ENCODE assay signal across 36 cellular contexts in the genomic region with DNA sequence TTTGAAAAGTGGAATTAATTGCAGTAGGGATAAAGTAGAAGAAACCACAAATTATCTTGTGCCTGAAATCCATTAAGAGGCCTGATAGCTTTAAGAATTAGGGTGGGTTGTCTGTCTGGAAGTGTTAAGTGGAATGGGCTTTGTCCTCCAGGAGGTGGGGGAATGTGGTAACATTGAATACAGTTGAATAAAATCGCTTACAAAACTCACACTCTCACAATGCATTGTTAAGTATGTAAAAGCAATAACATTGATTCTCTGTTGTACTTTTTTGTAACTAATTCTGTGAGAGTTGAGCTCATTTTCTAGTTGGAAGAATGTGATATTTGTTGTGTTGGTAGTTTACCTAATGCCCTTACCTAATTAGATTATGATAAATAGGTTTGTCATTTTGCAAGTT. TPM values are rescaled to one million over a fixed set of nuclear protein-coding genes. Genes with fewer than 3 reads are reported as not detected.
DNase-seq lines count a peak whose midpoint lies in the region; ATAC-seq, FAIRE-seq and TF ChIP-seq lines count a peak whose summit lies in the region.
"Had no signal": no experiment of that assay in that cellular context is flagged by ENCODE, and none has a peak within 500 bp of the region (broad histone marks: within the 10 kb centered on the region; RNA-seq: fewer than 3 reads in every experiment).

No MANE protein-coding gene starts in this region.

- H3K36me3 ChIP-seq in HepG2 (replicated peaks in 1 of 2; ENCODE audit: control insufficient read depth in 1 of 2, insufficient read depth in 2 of 2, low read length in 2 of 2) = peaks cover 16 to 62% of the 10 kb centered on the region in 2 experiments
- peaks cover 12 to 89% (median 40%) of the 10 kb centered on the region in 4 donors for H3K36me3 ChIP-seq in right lobe of liver
- peaks cover 29% of the 10 kb centered on the region for H3K36me3 ChIP-seq in OCI-LY3 (replicated peaks; ENCODE audit: low read depth, low read length)
- peaks cover 76% of the 10 kb centered on the region for H3K36me3 ChIP-seq in K562 (ENCODE audit: control insufficient read depth, insufficient read depth, low read length)
- peaks cover 0 to 78% (median 7%) of the 10 kb centered on the region in 3 donors for H3K36me3 ChIP-seq in Peyer's patch

- no peak overlapping the region for H3K9ac ChIP-seq in HepG2 (ENCODE audit: insufficient read depth, low read depth, low read length)
- no peak overlapping the region for H3K9ac ChIP-seq in OCI-LY3 (ENCODE audit: low read length)
- no peak overlapping the region for H3K9ac ChIP-seq in K562 (ENCODE audit: insufficient read depth in 1 of 2, low read depth in 2 of 2, low read length in 2 of 2)

- DNase-seq in HepG2 (ENCODE audit: low spot score) (no peak), right lobe of liver (no peak), K562 (ENCODE audit: extremely low read depth in 1 of 4, low spot score in 3 of 4) (no peak), Peyer's patch (no peak), cerebellar cortex (ENCODE audit: low spot score) (no peak)
- DNase-seq in stimulated activated naive B cell treated with anti-CD40 and anti-IgM and Interleukin-4, amounts not matched to agents 10 μg/mL and 1 μg/mL and 100 μg/mL, for 72 hours = no peak
- DNase-seq: activated CD4-positive, alpha-beta T cell treated with anti-CD3 and anti-CD28 coated beads, Interleukin-2, amount 50 U/mL, for 1 hour; activated gamma-delta T cell; amniotic stem cell; Caco-2; DMS53; HCEC 1CT; NCI-H1417 treated with DMSO at 0.1 percent for 48 hours; NCI-H2081; NCI-H2227 treated with DMSO at 0.1 percent for 48 hours; NCI-H526 treated with DMSO at 0.1 percent for 48 hours; NK-92 treated with Interleukin-12 subunit alpha and Interleukin-12 subunit beta, amount 100 ng/mL, for 24 hours; nucleus accumbens; PC-9; SHP77 treated with DMSO at 0.1 percent for 48 hours; sigmoid colon; stimulated activated CD4-positive, alpha-beta T cell treated with anti-CD3 and anti-CD28 coated beads, Interleukin-12 subunit alpha, Interleukin-12 subunit beta, amount 100 ng/mL, for 4 hours; stimulated activated CD4-positive, alpha-beta T cell treated with anti-CD3 and anti-CD28 coated beads, Interleukin-2, amount 100 ng/mL, for 48 hours; T1000; WERI-Rb-1 had no signal

- H3K36me3 Mint-ChIP-seq in stimulated activated naive B cell treated with anti-CD40 and anti-IgM and Interleukin-4, amounts not matched to agents 10 μg/mL and 1 μg/mL and 100 μg/mL, for 72 hours = peaks cover 39 to 42% of the 10 kb centered on the region in 2 donors

- H4K20me1 ChIP-seq in HepG2 (ENCODE audit: insufficient read depth, low read length) (no peaks in the 10 kb centered on the region; the same call in 1 of the 2 replicates), OCI-LY3 (ENCODE audit: insufficient read depth, low read length) (peaks cover 7% of the 10 kb centered on the region; the same call in 1 of the 2 replicates), K562 (replicated peaks; ENCODE audit: control insufficient read depth, insufficient read depth, low read length) (no peaks in the 10 kb centered on the region)

- H3K4me1 ChIP-seq in HepG2 (ENCODE audit: insufficient read depth, low read length) = no peaks in the 10 kb centered on the region
- H3K4me1 ChIP-seq in right lobe of liver = no peaks in the 10 kb centered on the region
- peaks cover 13% of the 10 kb centered on the region for H3K4me1 ChIP-seq in OCI-LY3 (ENCODE audit: low read length)
- H3K4me1 ChIP-seq in K562 (replicated peaks in 1 of 2; ENCODE audit: control insufficient read depth in 2 of 2, insufficient read depth in 2 of 2, low read length in 2 of 2) = no peaks in the 10 kb centered on the region
- no peaks in the 10 kb centered on the region for H3K4me1 ChIP-seq in Peyer's patch
- H3K4me1 ChIP-seq: Caco-2 had no signal

- no peak for TF ChIP-seq RAD21 in HepG2 (CRISPR knock-in tag; IDR thresholded peaks at IDR 0.05)
- no peak for TF ChIP-seq RAD21 in K562 (CRISPR knock-in tag; conservative IDR thresholded peaks at IDR 0.05 in 1 of 2, IDR thresholded peaks at IDR 0.05 in 1 of 2)

- H3K9me3 ChIP-seq in HepG2 (ENCODE audit: low read length) = no peaks in the 10 kb centered on the region
- no peaks in the 10 kb centered on the region for H3K9me3 ChIP-seq in right lobe of liver
- H3K9me3 ChIP-seq in OCI-LY3 (ENCODE audit: insufficient read depth, low read length) = no peaks in the 10 kb centered on the region
- H3K9me3 ChIP-seq in K562 (replicated peaks; ENCODE audit: control insufficient read depth, insufficient read depth, low read depth, low read length) = no peaks in the 10 kb centered on the region
- H3K9me3 ChIP-seq in Peyer's patch = no peaks in the 10 kb centered on the region
- H3K9me3 ChIP-seq: Caco-2, gastroesophageal sphincter, sigmoid colon had no signal

- CTCF ChIA-PET in HepG2 (lab: Yijun Ruan, JAX; ENCODE audit: low intra/inter-chr PET ratio, low total read pairs) = no interaction called here
- CTCF ChIA-PET in K562 (lab: Yijun Ruan, JAX; ENCODE audit: low intra/inter-chr PET ratio) = no interaction called here

- H3K27me3 ChIP-seq in HepG2 (ENCODE audit: control insufficient read depth in 1 of 2, insufficient read depth in 2 of 2, low read length in 2 of 2) (no peaks in the 10 kb centered on the region), right lobe of liver (no peaks in the 10 kb centered on the region), OCI-LY3 (ENCODE audit: low read depth, low read length) (no peaks in the 10 kb centered on the region), K562 (ENCODE audit: control insufficient read depth in 2 of 2, insufficient read depth in 2 of 2, low read length in 2 of 2) (no peaks in the 10 kb centered on the region), Peyer's patch (no peaks in the 10 kb centered on the region)
- H3K27me3 ChIP-seq: gastroesophageal sphincter, sigmoid colon had no signal

- peak overlapping the region; percentile 56 for H3K27ac Mint-ChIP-seq in stimulated activated naive B cell treated with anti-CD40 and anti-IgM and Interleukin-4, amounts not matched to agents 10 μg/mL and 1 μg/mL and 100 μg/mL, for 72 hours
- H3K27ac Mint-ChIP-seq: type B pancreatic cell had no signal

- intact Hi-C loops in HepG2 (cut with micrococcal nuclease; ENCODE audit: unreplicated experiment) (no loop called here), right lobe of liver (cut with DNase I) (no loop called here), K562 (cut with micrococcal nuclease) (no loop called here)

- no peak overlapping the region for H3K27ac ChIP-seq in HepG2 (ENCODE audit: extremely low read length, insufficient read depth, low read length)
- no peak overlapping the region for H3K27ac ChIP-seq in right lobe of liver
- peak overlapping the region; percentile 28; the same call in 1 of the 2 replicates for H3K27ac ChIP-seq in OCI-LY3 (ENCODE audit: low read length)
- no peak overlapping the region for H3K27ac ChIP-seq in K562 (ENCODE audit: extremely low read depth, low read depth, low read length)
- no peak overlapping the region for H3K27ac ChIP-seq in Peyer's patch
- H3K27ac ChIP-seq: C4-2B, gastroesophageal sphincter, PC-9, sigmoid colon, WERI-Rb-1 had no signal

- no peak for FAIRE-seq in HepG2 (lab: Jason Lieb, UNC)
- FAIRE-seq in K562 (lab: Jason Lieb, UNC) = no peak

- no peak overlapping the region for H3K4me2 ChIP-seq in HepG2 (ENCODE audit: low read depth, low read length)
- H3K4me2 ChIP-seq in OCI-LY3 (ENCODE audit: low read length) = peak overlapping the region; percentile 26
- H3K4me2 ChIP-seq in K562 (ENCODE audit: insufficient read depth, low read length) = no peak overlapping the region
- H3K4me2 ChIP-seq: PC-9 had no signal

- in situ Hi-C loops in HepG2 (cut with HindIII; ENCODE audit: extremely low pct_ligation_motif_present, low pct_unique_long_range_greater_than_20kb) = no loop called here
- in situ Hi-C loops in K562 (cut with MboI) = no loop called here

- TF ChIP-seq EP300 in HepG2 (IDR thresholded peaks at IDR 0.05; ENCODE audit: low read depth in 2 of 2, low read length in 2 of 2) = no peak
- TF ChIP-seq EP300 in HepG2 (CRISPR knock-in tag; IDR thresholded peaks at IDR 0.05; ENCODE audit: borderline replicate concordance) = no peak
- TF ChIP-seq EP300 in K562 (IDR thresholded peaks at IDR 0.05; ENCODE audit: low read length) = no peak

- 100% methylated on average over 1 of the region's 1 CpG for WGBS in HepG2 (ENCODE audit: low lambda C conversion rate)
- 94% methylated on average over 1 of the region's 1 CpG for WGBS in right lobe of liver (ENCODE audit: insufficient coverage, low coverage, low lambda C conversion rate, missing lambda C conversion rate)
- 91% methylated on average over 1 of the region's 1 CpG for whole genome bisulfite sequencing in K562 (ENCODE audit: insufficient coverage, low coverage, missing lambda C conversion rate)

- ATAC-seq in HepG2 = no peak
- no peak for ATAC-seq in right lobe of liver
- no peak for ATAC-seq in K562
- ATAC-seq in stimulated activated naive B cell treated with anti-CD40 and anti-IgM and Interleukin-4, amounts not matched to agents 10 μg/mL and 1 μg/mL and 100 μg/mL, for 72 hours (replicated peaks) = no peak
- ATAC-seq: gastroesophageal sphincter had no signal

- H3K9me3 Mint-ChIP-seq in stimulated activated naive B cell treated with anti-CD40 and anti-IgM and Interleukin-4, amounts not matched to agents 10 μg/mL and 1 μg/mL and 100 μg/mL, for 72 hours = no peaks in the 10 kb centered on the region
- H3K9me3 Mint-ChIP-seq: mesothelial cell of epicardium, type B pancreatic cell had no signal

- no peak overlapping the region for H3K4me3 Mint-ChIP-seq in stimulated activated naive B cell treated with anti-CD40 and anti-IgM and Interleukin-4, amounts not matched to agents 10 μg/mL and 1 μg/mL and 100 μg/mL, for 72 hours
- H3K4me3 Mint-ChIP-seq: mesothelial cell of epicardium, type B pancreatic cell had no signal

- no peaks in the 10 kb centered on the region for H3K9me1 ChIP-seq in K562 (ENCODE audit: control insufficient read depth, insufficient read depth, low read length)

- no peak for TF ChIP-seq POLR2A in HepG2 (IDR thresholded peaks at IDR 0.05; ENCODE audit: insufficient read depth in 1 of 2, low read depth in 2 of 2, low read length in 2 of 2)
- no peak for TF ChIP-seq POLR2A in right lobe of liver (IDR thresholded peaks at IDR 0.05)
- peak; percentile 49; the same call in 1 of the 2 replicates for TF ChIP-seq POLR2A in K562 (conservative IDR thresholded peaks at IDR 0.05)
- no peak for TF ChIP-seq POLR2A in Peyer's patch (IDR thresholded peaks at IDR 0.05)

- peaks cover 17 to 52% of the 10 kb centered on the region in 2 donors for H3K4me1 Mint-ChIP-seq in stimulated activated naive B cell treated with anti-CD40 and anti-IgM and Interleukin-4, amounts not matched to agents 10 μg/mL and 1 μg/mL and 100 μg/mL, for 72 hours
- H3K4me1 Mint-ChIP-seq: mesothelial cell of epicardium had no signal

- BruUV-seq in HepG2 (replicated peaks; lab: Mats Ljungman, UMichigan) (TSS peak; percentile 4), K562 (replicated peaks; lab: Mats Ljungman, UMichigan) (no TSS peak)

- H3K4me3 ChIP-seq in HepG2 (replicated peaks in 1 of 3; ENCODE audit: insufficient read depth in 1 of 3, low read depth in 2 of 3, low read length in 3 of 3) (no peak overlapping the region), right lobe of liver (no peak overlapping the region), OCI-LY3 (ENCODE audit: low read length) (no peak overlapping the region), K562 (no peak overlapping the region), Peyer's patch (no peak overlapping the region)
- H3K4me3 ChIP-seq: gastroesophageal sphincter, PC-9, sigmoid colon had no signal

- TF ChIP-seq CTCF in HepG2 (CRISPR knock-in tag; IDR thresholded peaks at IDR 0.05) (no peak), right lobe of liver (IDR thresholded peaks at IDR 0.05) (no peak), OCI-LY3 (IDR thresholded peaks at IDR 0.05; ENCODE audit: low read depth, low read length) (no peak), K562 (IDR thresholded peaks at IDR 0.05 in 2 of 3, conservative IDR thresholded peaks at IDR 0.05 in 1 of 3; ENCODE audit: insufficient read depth in 2 of 3, low read depth in 1 of 3, low read length in 3 of 3) (no peak), Peyer's patch (IDR thresholded peaks at IDR 0.05) (no peak)

- H3K79me2 ChIP-seq in HepG2 (ENCODE audit: insufficient read depth, low read length) (no peaks in the 10 kb centered on the region), OCI-LY3 (ENCODE audit: low read length) (no peaks in the 10 kb centered on the region), K562 (ENCODE audit: control insufficient read depth, insufficient read depth, low read length) (no peaks in the 10 kb centered on the region)

- POLR2A ChIA-PET in HepG2 (lab: Yijun Ruan, JAX) (no interaction called here), K562 (lab: Yijun Ruan, JAX) (interaction anchor here (0.6 to 1.5 kb wide), 6 partner anchors 9 to 1167 kb away, joined by 3 to 5 read pairs (median 3); no protein-coding TSS in a partner anchor)

- H3K27me3 Mint-ChIP-seq in stimulated activated naive B cell treated with anti-CD40 and anti-IgM and Interleukin-4, amounts not matched to agents 10 μg/mL and 1 μg/mL and 100 μg/mL, for 72 hours = no peaks in the 10 kb centered on the region
- H3K27me3 Mint-ChIP-seq: progenitor cell of endocrine pancreas, type B pancreatic cell had no signal

- H2AFZ ChIP-seq in HepG2 (ENCODE audit: low read length) (no peak overlapping the region), OCI-LY3 (ENCODE audit: low read depth, low read length) (no peak overlapping the region), K562 (ENCODE audit: low read depth, low read length) (no peak overlapping the region)
- H2AFZ ChIP-seq: PC-9 had no signal

RNA-seq across cellular contexts. Expression of gene TARDBP, which starts 12.1 kb away (rescaled TPM):
- total RNA-seq in HepG2 (2016; rRNA removed; fragmentation: Illumina TruSeq; extraction: Trizol) (62.4 and 159 TPM in 2 replicates), right lobe of liver (10 to 100 TPM; 57.2 to 84.4 (median 73.8) TPM), K562 (2014; rRNA removed) (129 TPM in 2 replicates), K562 (2014; rRNA removed; fragmentation: Illumina TruSeq; extraction: Trizol) (176 and 198 TPM in 2 replicates), K562 (2015; rRNA removed; fragmentation: Illumina TruSeq; extraction: Trizol) (206 and 220 TPM in 2 replicates), K562 (2021) (211 and 243 TPM in 2 replicates), Peyer's patch (100 to 1,000 TPM; 141 to 313 (median 167) TPM)
- 18.0 and 22.2 TPM in 2 replicates for total RNA-seq in HepG2 (2016; cell fraction: cytosol; rRNA removed; fragmentation: Illumina TruSeq; extraction: Trizol; ENCODE audit: low read depth)
- total RNA-seq in HepG2 (2016; cell fraction: insoluble cytoplasmic fraction; rRNA removed; fragmentation: Illumina TruSeq; extraction: Trizol) = 61.9 and 166 TPM in 2 replicates
- 44.5 and 57.9 TPM in 2 replicates for total RNA-seq in HepG2 (2016; cell fraction: membrane; rRNA removed; fragmentation: Illumina TruSeq; extraction: Trizol)
- total RNA-seq in HepG2 (2016; cell fraction: nucleus; rRNA removed; fragmentation: Illumina TruSeq; extraction: Trizol) = 75.1 and 75.6 TPM in 2 replicates
- polyA plus RNA-seq in HepG2 (2011; rRNA removed) (78.1 and 93.0 TPM in 2 replicates), K562 (2011; rRNA removed) (220 and 244 TPM in 2 replicates), K562 (2014; fragmentation: Illumina TruSeq; extraction: Trizol) (358 and 487 TPM in 2 replicates), K562 (2014; fragmentation: Nextera tagmentation; extraction: Ambion mirVana) (100 to 1,000 TPM; 122 to 285 TPM), K562 (2014; rRNA removed) (403 and 515 TPM in 2 replicates)
- 52.7 and 80.2 TPM in 2 replicates for polyA plus RNA-seq in HepG2 (2011; cell fraction: cytosol; rRNA removed)
- polyA plus RNA-seq in HepG2 (2011; cell fraction: nucleus; rRNA removed) = 205 and 230 TPM in 2 replicates
- polyA plus RNA-seq in HepG2 (2012) = 127 and 172 TPM in 2 replicates
- polyA plus RNA-seq in HepG2 (2016; cell fraction: cytosol; fragmentation: Illumina TruSeq; extraction: Trizol; ENCODE audit: low read depth) = 10.2 and 11.3 TPM in 2 replicates
- polyA plus RNA-seq in HepG2 (2016; cell fraction: insoluble cytoplasmic fraction; fragmentation: Illumina TruSeq; extraction: Trizol; ENCODE audit: low read depth) = 370 and 411 TPM in 2 replicates
- 38.9 and 43.1 TPM in 2 replicates for polyA plus RNA-seq in HepG2 (2016; cell fraction: membrane; fragmentation: Illumina TruSeq; extraction: Trizol; ENCODE audit: low read depth)
- 236 and 265 TPM in 2 replicates for polyA plus RNA-seq in HepG2 (2016; cell fraction: nucleus; fragmentation: Illumina TruSeq; extraction: Trizol; ENCODE audit: insufficient read depth, low read depth)
- polyA minus RNA-seq in HepG2 (2011; rRNA and poly(A)+ RNA removed; ENCODE audit: low replicate concordance) = 37.3 and 69.3 TPM in 2 replicates
- polyA minus RNA-seq in HepG2 (2011; cell fraction: cytosol; rRNA and poly(A)+ RNA removed) = 75.8 and 85.2 TPM in 2 replicates
- polyA minus RNA-seq in HepG2 (2011; cell fraction: nucleus; rRNA and poly(A)+ RNA removed) = 227 and 240 TPM in 2 replicates
- 242 and 417 TPM in 2 replicates for total RNA-seq in K562 (2011; cell fraction: chromatin; rRNA removed; ENCODE audit: low replicate concordance)
- total RNA-seq in K562 (2011; cell fraction: nucleolus; rRNA removed) = 197 and 216 TPM in 2 replicates
- total RNA-seq in K562 (2011; cell fraction: nucleoplasm; rRNA removed) = 336 and 397 TPM in 2 replicates
- 83.0 and 130 TPM in 2 replicates for polyA plus RNA-seq in K562 (2011; cell fraction: cytosol; rRNA removed)
- 341 and 531 TPM in 2 replicates for polyA plus RNA-seq in K562 (2011; cell fraction: nucleus; rRNA removed)
- polyA plus RNA-seq in K562 (2012) = 176 and 348 TPM in 2 replicates
- polyA minus RNA-seq in K562 (2011; rRNA and poly(A)+ RNA removed) = 180 and 229 TPM in 2 replicates
- polyA minus RNA-seq in K562 (2011; cell fraction: cytosol; rRNA and poly(A)+ RNA removed) = 96.8 and 129 TPM in 2 replicates
- 160 and 216 TPM in 2 replicates for polyA minus RNA-seq in K562 (2011; cell fraction: nucleus; rRNA and poly(A)+ RNA removed)

RNA-seq across cellular contexts. Expression of gene MASP2, which starts 22.5 kb away (rescaled TPM):
- total RNA-seq in HepG2 (2016; rRNA removed; fragmentation: Illumina TruSeq; extraction: Trizol) (3.7 and 7.1 TPM in 2 replicates), right lobe of liver (100 to 1,000 TPM; 144 to 222 (median 185) TPM), K562 (2014; rRNA removed) (0.08 TPM in 1 of 2 replicates, not detected in the other), K562 (2014; rRNA removed; fragmentation: Illumina TruSeq; extraction: Trizol) (0.07 TPM in 1 of 2 replicates, not detected in the other), K562 (2015; rRNA removed; fragmentation: Illumina TruSeq; extraction: Trizol) (not detected in 2 replicates), K562 (2021) (0.09 and 0.27 TPM in 2 replicates), Peyer's patch (not detected)
- 4.0 and 4.1 TPM in 2 replicates for total RNA-seq in HepG2 (2016; cell fraction: cytosol; rRNA removed; fragmentation: Illumina TruSeq; extraction: Trizol; ENCODE audit: low read depth)
- total RNA-seq in HepG2 (2016; cell fraction: insoluble cytoplasmic fraction; rRNA removed; fragmentation: Illumina TruSeq; extraction: Trizol) = 3.6 and 8.1 TPM in 2 replicates
- total RNA-seq in HepG2 (2016; cell fraction: membrane; rRNA removed; fragmentation: Illumina TruSeq; extraction: Trizol) = 4.8 TPM in 2 replicates
- total RNA-seq in HepG2 (2016; cell fraction: nucleus; rRNA removed; fragmentation: Illumina TruSeq; extraction: Trizol) = 5.4 and 6.7 TPM in 2 replicates
- polyA plus RNA-seq in HepG2 (2011; rRNA removed) (11.8 and 16.7 TPM in 2 replicates), K562 (2011; rRNA removed) (0.03 TPM in 1 of 2 replicates, not detected in the other), K562 (2014; fragmentation: Illumina TruSeq; extraction: Trizol) (not detected in 2 replicates), K562 (2014; fragmentation: Nextera tagmentation; extraction: Ambion mirVana) (under 1 TPM; 0.01 to 0.06 TPM), K562 (2014; rRNA removed) (0.11 and 0.23 TPM in 2 replicates)
- 10.8 and 16.3 TPM in 2 replicates for polyA plus RNA-seq in HepG2 (2011; cell fraction: cytosol; rRNA removed)
- 17.0 and 17.1 TPM in 2 replicates for polyA plus RNA-seq in HepG2 (2011; cell fraction: nucleus; rRNA removed)
- 6.6 and 7.0 TPM in 2 replicates for polyA plus RNA-seq in HepG2 (2012)
- polyA plus RNA-seq in HepG2 (2016; cell fraction: cytosol; fragmentation: Illumina TruSeq; extraction: Trizol; ENCODE audit: low read depth) = 4.2 and 4.5 TPM in 2 replicates
- 5.6 and 6.9 TPM in 2 replicates for polyA plus RNA-seq in HepG2 (2016; cell fraction: insoluble cytoplasmic fraction; fragmentation: Illumina TruSeq; extraction: Trizol; ENCODE audit: low read depth)
- polyA plus RNA-seq in HepG2 (2016; cell fraction: membrane; fragmentation: Illumina TruSeq; extraction: Trizol; ENCODE audit: low read depth) = 5.1 and 5.7 TPM in 2 replicates
- polyA plus RNA-seq in HepG2 (2016; cell fraction: nucleus; fragmentation: Illumina TruSeq; extraction: Trizol; ENCODE audit: insufficient read depth, low read depth) = 23.4 and 24.9 TPM in 2 replicates
- polyA minus RNA-seq in HepG2 (2011; rRNA and poly(A)+ RNA removed; ENCODE audit: low replicate concordance) = 1.6 and 14.9 TPM in 2 replicates
- 5.7 and 6.9 TPM in 2 replicates for polyA minus RNA-seq in HepG2 (2011; cell fraction: cytosol; rRNA and poly(A)+ RNA removed)
- 9.3 and 9.4 TPM in 2 replicates for polyA minus RNA-seq in HepG2 (2011; cell fraction: nucleus; rRNA and poly(A)+ RNA removed)
- 0.49 and 1.1 TPM in 2 replicates for total RNA-seq in K562 (2011; cell fraction: chromatin; rRNA removed; ENCODE audit: low replicate concordance)
- total RNA-seq in K562 (2011; cell fraction: nucleolus; rRNA removed) = 0.33 and 0.39 TPM in 2 replicates
- total RNA-seq in K562 (2011; cell fraction: nucleoplasm; rRNA removed) = 0.37 and 0.38 TPM in 2 replicates
- 0.03 and 0.09 TPM in 2 replicates for polyA plus RNA-seq in K562 (2011; cell fraction: cytosol; rRNA removed)
- polyA plus RNA-seq in K562 (2011; cell fraction: nucleus; rRNA removed) = 0.14 and 0.28 TPM in 2 replicates
- polyA plus RNA-seq in K562 (2012) = 0.76 and 1.9 TPM in 2 replicates
- polyA minus RNA-seq in K562 (2011; rRNA and poly(A)+ RNA removed) = not detected in 2 replicates
- not detected in 2 replicates for polyA minus RNA-seq in K562 (2011; cell fraction: cytosol; rRNA and poly(A)+ RNA removed)
- 0.11 and 0.13 TPM in 2 replicates for polyA minus RNA-seq in K562 (2011; cell fraction: nucleus; rRNA and poly(A)+ RNA removed)
- total RNA-seq: G401, kidney epithelial cell, LHCN-M2, lower leg skin, PC-9, progenitor cell of endocrine pancreas, sigmoid colon, subcutaneous adipose tissue had no signal

RNA-seq across cellular contexts. Expression of gene SRM, which starts 35.3 kb away (rescaled TPM):
- total RNA-seq in HepG2 (2016; rRNA removed; fragmentation: Illumina TruSeq; extraction: Trizol) = 30.3 and 31.8 TPM in 2 replicates
- 135 and 147 TPM in 2 replicates for total RNA-seq in HepG2 (2016; cell fraction: cytosol; rRNA removed; fragmentation: Illumina TruSeq; extraction: Trizol; ENCODE audit: low read depth)
- total RNA-seq in HepG2 (2016; cell fraction: insoluble cytoplasmic fraction; rRNA removed; fragmentation: Illumina TruSeq; extraction: Trizol) = 25.7 and 30.7 TPM in 2 replicates
- total RNA-seq in HepG2 (2016; cell fraction: membrane; rRNA removed; fragmentation: Illumina TruSeq; extraction: Trizol) = 114 and 136 TPM in 2 replicates
- 26.5 and 27.5 TPM in 2 replicates for total RNA-seq in HepG2 (2016; cell fraction: nucleus; rRNA removed; fragmentation: Illumina TruSeq; extraction: Trizol)
- polyA plus RNA-seq in HepG2 (2011; rRNA removed) = 27.9 and 28.9 TPM in 2 replicates
- polyA plus RNA-seq in HepG2 (2011; cell fraction: cytosol; rRNA removed) = 31.9 and 46.3 TPM in 2 replicates
- 45.6 and 49.3 TPM in 2 replicates for polyA plus RNA-seq in HepG2 (2011; cell fraction: nucleus; rRNA removed)
- 65.4 and 89.3 TPM in 2 replicates for polyA plus RNA-seq in HepG2 (2012)
- 838 and 884 TPM in 2 replicates for polyA plus RNA-seq in HepG2 (2016; cell fraction: cytosol; fragmentation: Illumina TruSeq; extraction: Trizol; ENCODE audit: low read depth)
- 117 and 162 TPM in 2 replicates for polyA plus RNA-seq in HepG2 (2016; cell fraction: insoluble cytoplasmic fraction; fragmentation: Illumina TruSeq; extraction: Trizol; ENCODE audit: low read depth)
- 559 and 572 TPM in 2 replicates for polyA plus RNA-seq in HepG2 (2016; cell fraction: membrane; fragmentation: Illumina TruSeq; extraction: Trizol; ENCODE audit: low read depth)
- polyA plus RNA-seq in HepG2 (2016; cell fraction: nucleus; fragmentation: Illumina TruSeq; extraction: Trizol; ENCODE audit: insufficient read depth, low read depth) = 139 and 141 TPM in 2 replicates
- 88.7 and 179 TPM in 2 replicates for polyA minus RNA-seq in HepG2 (2011; rRNA and poly(A)+ RNA removed; ENCODE audit: low replicate concordance)
- 52.4 and 61.3 TPM in 2 replicates for polyA minus RNA-seq in HepG2 (2011; cell fraction: cytosol; rRNA and poly(A)+ RNA removed)
- polyA minus RNA-seq in HepG2 (2011; cell fraction: nucleus; rRNA and poly(A)+ RNA removed) = 19.2 and 22.9 TPM in 2 replicates
- 10 to 100 TPM; 24.3 to 72.8 (median 31.6) TPM for total RNA-seq in right lobe of liver
- total RNA-seq in K562 (2011; cell fraction: chromatin; rRNA removed; ENCODE audit: low replicate concordance) = 25.5 and 107 TPM in 2 replicates
- total RNA-seq in K562 (2011; cell fraction: nucleolus; rRNA removed) = 109 and 122 TPM in 2 replicates
- total RNA-seq in K562 (2011; cell fraction: nucleoplasm; rRNA removed) = 64.7 and 103 TPM in 2 replicates
- total RNA-seq in K562 (2014; rRNA removed) = 93.2 and 164 TPM in 2 replicates
- total RNA-seq in K562 (2014; rRNA removed; fragmentation: Illumina TruSeq; extraction: Trizol) = 36.1 and 40.4 TPM in 2 replicates
- total RNA-seq in K562 (2015; rRNA removed; fragmentation: Illumina TruSeq; extraction: Trizol) = 82.5 and 95.0 TPM in 2 replicates
- total RNA-seq in K562 (2021) = 373 and 403 TPM in 2 replicates
- polyA plus RNA-seq in K562 (2011; rRNA removed) = 51.5 and 53.4 TPM in 2 replicates
- 100 and 208 TPM in 2 replicates for polyA plus RNA-seq in K562 (2011; cell fraction: cytosol; rRNA removed)
- 62.9 and 103 TPM in 2 replicates for polyA plus RNA-seq in K562 (2011; cell fraction: nucleus; rRNA removed)
- 211 and 367 TPM in 2 replicates for polyA plus RNA-seq in K562 (2012)
- 296 and 340 TPM in 2 replicates for polyA plus RNA-seq in K562 (2014; fragmentation: Illumina TruSeq; extraction: Trizol)
- 10 to 100 TPM; 23.9 to 34.1 TPM for polyA plus RNA-seq in K562 (2014; fragmentation: Nextera tagmentation; extraction: Ambion mirVana)
- 143 and 176 TPM in 2 replicates for polyA plus RNA-seq in K562 (2014; rRNA removed)
- polyA minus RNA-seq in K562 (2011; rRNA and poly(A)+ RNA removed) = 55.4 and 73.9 TPM in 2 replicates
- polyA minus RNA-seq in K562 (2011; cell fraction: cytosol; rRNA and poly(A)+ RNA removed) = 241 and 294 TPM in 2 replicates
- polyA minus RNA-seq in K562 (2011; cell fraction: nucleus; rRNA and poly(A)+ RNA removed) = 35.8 and 45.7 TPM in 2 replicates
- total RNA-seq in Peyer's patch = 10 to 100 TPM in 3 of 4 donors, 1 to 10 TPM in 1; 9.3 to 38.6 (median 19.8) TPM

Comparison
In these comparisons a context has a peak if more than half of its experiments do, and no peak if none do; other contexts are left out.
1. RNA of gene MASP2, which starts 22.5 kb away (total RNA-seq): 144 to 222 TPM in right lobe of liver; 3.6 to 8.1 TPM in HepG2, 0.07 to 1.1 TPM in K562 and not detected in Peyer's patch; every median in the first group is over 10 times any median in the second.
2. Of the 241 proteins assayed by ChIP-seq in both HepG2 and K562: peak only in HepG2: RBFOX2; only in K562: ATF4 and POLR2A; in both: none; in neither: 238.